ENCODE assay signal across 16 cellular contexts in genomic region chr10:131571845-131572244, GRCh38.
"Had no signal": no experiment of that assay in that cellular context is flagged by ENCODE, and none has a peak within 500 bp of the region (broad histone marks: within the 10 kb centered on the region; RNA-seq: fewer than 3 reads in every experiment).

No MANE protein-coding gene starts in this region.

- H3K36me3 ChIP-seq: heart right ventricle, left lung, lower lobe of right lung, neural progenitor cell, uterus had no signal

- DNase-seq: cortex of kidney; effector memory CD4-positive, alpha-beta T cell; heart right ventricle; hypothalamus; lower lobe of right lung; midbrain; occipital lobe; small intestine; stimulated activated CD4-positive, alpha-beta T cell treated with anti-CD3 and anti-CD28 coated beads, Interleukin-12 subunit alpha, Interleukin-12 subunit beta, amount 100 ng/mL, for 4 hours; stimulated activated naive CD4-positive, alpha-beta T cell; trophoblast cell; uterus had no signal

- H3K27me3 ChIP-seq: neural progenitor cell, uterus had no signal

- H3K4me3 ChIP-seq: dorsolateral prefrontal cortex, heart right ventricle, left lung, lower lobe of right lung, neural progenitor cell, uterus had no signal

- H3K79me2 ChIP-seq: parathyroid adenoma had no signal

- H3K27ac ChIP-seq: dorsolateral prefrontal cortex, heart right ventricle, left lung, lower lobe of right lung, neural progenitor cell, parathyroid adenoma, uterus had no signal

- H2AFZ ChIP-seq: neural progenitor cell, parathyroid adenoma had no signal

- H3K9me3 ChIP-seq: heart right ventricle, left lung, lower lobe of right lung, uterus had no signal

- H3K9ac ChIP-seq: neural progenitor cell, parathyroid adenoma had no signal

- H3K4me1 ChIP-seq: heart right ventricle, left lung, lower lobe of right lung, neural progenitor cell, parathyroid adenoma, uterus had no signal

- H3K4me2 ChIP-seq: neural progenitor cell had no signal
